In genomic region chr1:229896306-229896705, GRCh38 we compare ENCODE assay signal across 21 cellular contexts.
"Had no signal": no experiment of that assay in that cellular context is flagged by ENCODE, and none has a peak within 500 bp of the region (broad histone marks: within the 10 kb centered on the region; RNA-seq: fewer than 3 reads in every experiment).

No MANE protein-coding gene starts in this region.

- H3K9me3 ChIP-seq: SJSA1 had no signal

- H3K4me3 ChIP-seq: SJSA1, SK-N-MC had no signal

- H3K27me3 ChIP-seq: SJSA1 had no signal

- H3K36me3 ChIP-seq: SJSA1 had no signal

- H3K4me3 Mint-ChIP-seq: IgD-negative memory B cell had no signal

- H3K36me3 Mint-ChIP-seq: IgD-negative memory B cell had no signal

- H3K27ac ChIP-seq: SJSA1, SK-N-MC had no signal

- H3K4me1 Mint-ChIP-seq: IgD-negative memory B cell had no signal

- DNase-seq: KBM-7, MM.1S, NCI-H1092 treated with DMSO at 0.1 percent for 48 hours, NCI-H1436, NCI-H187, NCI-H2029, NCI-H2081 treated with DMSO at 0.1 percent for 48 hours, NCI-H2171, NCI-H226, NCI-H446, NCI-H510A, NCI-H524 treated with DMSO at 0.1 percent for 48 hours, NCI-H69, NCI-H774, Right ventricle myocardium superior, RPMI8226, SIG-M5 had no signal

- FAIRE-seq: RCC 7860 had no signal

- H3K4me1 ChIP-seq: SJSA1 had no signal
